1 cellular context compared by ENCODE assay signal in the genomic region with DNA sequence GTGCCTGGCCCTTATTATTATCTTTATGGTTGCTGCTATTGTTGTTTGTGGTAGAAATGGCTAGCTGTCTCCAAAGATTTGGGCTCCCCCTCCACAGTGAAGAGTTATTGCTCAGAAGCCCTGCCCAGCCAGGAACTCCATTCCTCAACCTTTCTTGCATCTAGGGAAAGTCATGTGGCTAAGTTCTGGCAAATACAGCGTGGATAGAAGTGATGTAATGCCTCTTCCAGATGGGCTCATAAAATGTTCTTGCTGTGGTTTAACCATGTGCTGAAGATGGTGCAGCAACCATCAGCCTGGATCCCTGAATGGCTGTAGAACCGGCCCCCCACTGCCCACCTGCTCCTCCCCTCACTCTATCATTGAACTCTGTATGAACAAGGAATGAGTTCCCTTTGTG.
TF ChIP-seq lines count a peak whose summit lies in the region.

No MANE protein-coding gene starts in this region.

TF ChIP-seq in IMR-90, 13 proteins besides CTCF, POLR2A, EP300 and RAD21:
- TF ChIP-seq NFE2L2 (IDR thresholded peaks at IDR 0.05; ENCODE audit: low read depth, low read length) (no peak), MAFK (IDR thresholded peaks at IDR 0.05; ENCODE audit: low read depth, low read length) (no peak), CHD1 (IDR thresholded peaks at IDR 0.05; ENCODE audit: low read depth, low read length) (no peak), MAZ (IDR thresholded peaks at IDR 0.05; ENCODE audit: borderline replicate concordance, low read depth, low read length) (no peak), RCOR1 (IDR thresholded peaks at IDR 0.05; ENCODE audit: insufficient replicate concordance, low read length) (no peak), FOS (IDR thresholded peaks at IDR 0.05; ENCODE audit: low read depth, low read length) (no peak)
- TF ChIP-seq, protein P1, sequence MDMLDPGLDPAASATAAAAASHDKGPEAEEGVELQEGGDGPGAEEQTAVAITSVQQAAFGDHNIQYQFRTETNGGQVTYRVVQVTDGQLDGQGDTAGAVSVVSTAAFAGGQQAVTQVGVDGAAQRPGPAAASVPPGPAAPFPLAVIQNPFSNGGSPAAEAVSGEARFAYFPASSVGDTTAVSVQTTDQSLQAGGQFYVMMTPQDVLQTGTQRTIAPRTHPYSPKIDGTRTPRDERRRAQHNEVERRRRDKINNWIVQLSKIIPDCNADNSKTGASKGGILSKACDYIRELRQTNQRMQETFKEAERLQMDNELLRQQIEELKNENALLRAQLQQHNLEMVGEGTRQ (IDR thresholded peaks at IDR 0.05; ENCODE audit: low read depth, low read length), result no peak
